25 cellular contexts compared by ENCODE assay signal in genomic region chr2:206515580-206515979, GRCh38.
"Had no signal": no experiment of that assay in that cellular context is flagged by ENCODE, and none has a peak within 500 bp of the region (broad histone marks: within the 10 kb centered on the region; RNA-seq: fewer than 3 reads in every experiment).

No MANE protein-coding gene starts in this region.

- FAIRE-seq: endothelial cell of umbilical vein had no signal

- H3K27ac ChIP-seq: body of pancreas, ovary had no signal

- DNase-seq: activated CD4-positive, alpha-beta T cell treated with anti-CD3 and anti-CD28 coated beads for 4 hours; activated CD4-positive, alpha-beta T cell treated with anti-CD3 and anti-CD28 coated beads, Interleukin-2, amount 50 U/mL, for 4 hours; activated CD4-positive, CD25-positive, alpha-beta regulatory T cell; activated naive CD4-positive, alpha-beta T cell; activated T-cell treated with anti-CD3 and anti-CD28 coated beads for 4 hours; activated T-cell treated with anti-CD3 and anti-CD28 coated beads, Interleukin-2, amount 50 U/mL, for 72 hours; aorta; body of pancreas; cortex of kidney; foreskin fibroblast; heart right ventricle; mucosa of descending colon; naive B cell; nephron progenitor cell; ovary; retina; stimulated activated CD4-positive, alpha-beta T cell treated with anti-CD3 and anti-CD28 coated beads, Interleukin-15, amount 100 ng/mL, for 24 hours; stimulated activated CD4-positive, alpha-beta T cell treated with anti-CD3 and anti-CD28 coated beads, Interleukin-2, amount 100 ng/mL, for 24 hours; stimulated activated naive B cell treated with anti-CD40 and anti-IgM and Interleukin-4, amounts not matched to agents 10 μg/mL and 1 μg/mL and 100 μg/mL, for 72 hours; T-cell had no signal

- H3K4me3 ChIP-seq: body of pancreas, heart right ventricle, lung, mucosa of descending colon, ovary, tibial nerve had no signal

- H3K4me1 ChIP-seq: body of pancreas had no signal

- H3K27me3 ChIP-seq: body of pancreas, heart right ventricle, ovary, tibial nerve had no signal

- H3K36me3 ChIP-seq: heart right ventricle, ovary, tibial nerve had no signal

- ATAC-seq: activated naive CD4-positive, alpha-beta T cell treated with anti-CD3 and anti-CD28 coated beads, Interleukin-2, amount 50 U/mL, for 72 hours; activated T-cell treated with anti-CD3 and anti-CD28 coated beads, Interleukin-2, amount 50 U/mL, for 72 hours; body of pancreas; left lobe of liver; mucosa of descending colon; stimulated activated naive B cell treated with anti-CD40 and anti-IgM and Interleukin-4, amounts not matched to agents 10 μg/mL and 1 μg/mL and 100 μg/mL, for 72 hours; T-cell had no signal

- H3K9me3 ChIP-seq: body of pancreas, heart right ventricle, mucosa of descending colon, ovary, tibial nerve had no signal
